In the genomic region with DNA sequence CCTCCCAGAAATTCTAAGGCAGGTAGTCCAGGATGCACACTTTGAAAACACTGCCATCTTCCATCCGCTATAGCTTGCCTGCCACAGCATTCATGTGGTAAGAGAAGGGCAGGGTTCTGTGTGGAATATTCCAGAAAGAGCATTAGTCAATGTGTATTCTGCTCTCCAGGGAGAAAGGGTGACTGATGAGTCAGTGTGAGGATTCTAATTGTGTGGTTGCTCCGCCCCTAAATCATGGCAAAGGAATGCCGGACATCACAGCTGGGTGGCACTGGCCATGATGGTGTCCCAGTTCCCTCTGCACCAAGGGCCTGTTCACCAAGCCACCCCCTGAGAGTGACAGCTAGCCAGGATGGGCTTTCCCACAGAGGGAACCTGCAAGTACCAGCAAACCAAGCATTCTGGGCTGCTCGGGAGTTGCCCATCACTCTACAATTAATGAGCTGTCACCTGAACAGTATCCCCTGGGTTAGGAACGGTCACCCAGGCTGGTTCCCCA, we compare ENCODE assay signal across 12 cellular contexts. TPM values are rescaled to one million over a fixed set of nuclear protein-coding genes. Genes with fewer than 3 reads are reported as not detected.
DNase-seq lines count a peak whose midpoint lies in the region; ATAC-seq and TF ChIP-seq lines count a peak whose summit lies in the region.
"Had no signal": no experiment of that assay in that cellular context is flagged by ENCODE, and none has a peak within 500 bp of the region (broad histone marks: within the 10 kb centered on the region; RNA-seq: fewer than 3 reads in every experiment).

No MANE protein-coding gene starts in this region.

- H3K79me1 ChIP-seq in mesendoderm (ENCODE audit: low read length) = no peaks in the 10 kb centered on the region

- no peak overlapping the region for H4K5ac ChIP-seq in mesendoderm (ENCODE audit: low read length)

- no peak overlapping the region for H2BK15ac ChIP-seq in mesendoderm (replicated peaks; ENCODE audit: low read depth)

- no peak for TF ChIP-seq POLR2A in gastroesophageal sphincter (IDR thresholded peaks at IDR 0.05)

- no CpG with 5 or more reads among the region's 5 CpGs for WGBS in mesendoderm (ENCODE audit: extremely low coverage, insufficient coverage, low lambda C conversion rate)
- WGBS in gastroesophageal sphincter (ENCODE audit: low coverage in 1 of 2), 2 donors = 65 to 88% methylated on average over 1 to 2 of the region's 5 CpGs

- H3K27me3 ChIP-seq in mesendoderm (ENCODE audit: insufficient read depth, low read length, poor library complexity) (no peaks in the 10 kb centered on the region), gastroesophageal sphincter (no peaks in the 10 kb centered on the region)
- no peaks in the 10 kb centered on the region for H3K27me3 ChIP-seq in effector memory CD4-positive, alpha-beta T cell (replicated peaks; ENCODE audit: control insufficient read depth, insufficient read depth, low read length, poor library complexity, severe bottlenecking)
- H3K27me3 ChIP-seq: adrenal gland had no signal

- no peak for TF ChIP-seq RAD21 in Ishikawa (IDR thresholded peaks at IDR 0.05; ENCODE audit: low read depth)

- no peak overlapping the region for H3K9ac ChIP-seq in mesendoderm (ENCODE audit: low read length)

- no peaks in the 10 kb centered on the region for H3K79me2 ChIP-seq in mesendoderm (ENCODE audit: control insufficient read depth, insufficient read depth, low read length)

- peak; percentile 69 for DNase-seq in AG20443 (ENCODE audit: low spot score)
- DNase-seq in coronary artery (ENCODE audit: low spot score) = peak; percentile 53
- DNase-seq in mesendoderm = peak; percentile 54
- DNase-seq in effector memory CD4-positive, alpha-beta T cell = no peak
- DNase-seq: CD8-positive, alpha-beta memory T cell; NCI-H82 had no signal

- ATAC-seq in GM21737 (IDR thresholded peaks at IDR 0.05; ENCODE audit: unreplicated experiment) (no peak), gastroesophageal sphincter (no peak), HG02973 (IDR thresholded peaks at IDR 0.05; ENCODE audit: unreplicated experiment) (no peak)
- ATAC-seq: natural killer cell treated with Interleukin-12 subunit alpha and Interleukin-12 subunit beta and Interleukin-15 and Interleukin-18, amount 100 ng/mL, for 72 hours had no signal

- H3K56ac ChIP-seq in mesendoderm (ENCODE audit: low read length) = no peak overlapping the region

- no peaks in the 10 kb centered on the region for H3K36me3 ChIP-seq in mesendoderm (ENCODE audit: control insufficient read depth, insufficient read depth, low read length)
- H3K36me3 ChIP-seq in gastroesophageal sphincter = peaks cover 0 to 99% of the 10 kb centered on the region in 2 donors
- H3K36me3 ChIP-seq in effector memory CD4-positive, alpha-beta T cell (ENCODE audit: control insufficient read depth, insufficient read depth, low read length) = peaks cover 92% of the 10 kb centered on the region

- H3K4me1 ChIP-seq in mesendoderm (ENCODE audit: control insufficient read depth, low read depth, low read length) (no peaks in the 10 kb centered on the region), gastroesophageal sphincter (peaks cover 0 to 24% (median 0%) of the 10 kb centered on the region in 3 donors)
- H3K4me1 ChIP-seq in effector memory CD4-positive, alpha-beta T cell (ENCODE audit: control insufficient read depth, insufficient read depth, low read length, poor library complexity, severe bottlenecking) = no peaks in the 10 kb centered on the region
- H3K4me1 ChIP-seq: adrenal gland had no signal

- H2BK120ac ChIP-seq in mesendoderm (ENCODE audit: low read depth, low read length) = no peak overlapping the region

- H3K4me3 ChIP-seq in coronary artery (no peak overlapping the region), mesendoderm (ENCODE audit: low read length) (no peak overlapping the region), gastroesophageal sphincter (no peak overlapping the region)
- H3K4me3 ChIP-seq in effector memory CD4-positive, alpha-beta T cell (ENCODE audit: insufficient read depth, low read depth, low read length, poor library complexity, severe bottlenecking) = no peak overlapping the region
- H3K4me3 ChIP-seq: adrenal gland had no signal

- TF ChIP-seq CTCF in coronary artery (IDR thresholded peaks at IDR 0.05) = no peak
- no peak for TF ChIP-seq CTCF in gastroesophageal sphincter (IDR thresholded peaks at IDR 0.05)

- H3K27ac ChIP-seq in coronary artery = peak overlapping the region in 1 of 2 donors; percentile 39
- H3K27ac ChIP-seq in mesendoderm (ENCODE audit: low read depth, low read length) = no peak overlapping the region
- H3K27ac ChIP-seq in gastroesophageal sphincter = no peak overlapping the region
- no peak overlapping the region for H3K27ac ChIP-seq in effector memory CD4-positive, alpha-beta T cell (ENCODE audit: insufficient read depth, low read length, poor library complexity, severe bottlenecking)
- H3K27ac ChIP-seq: adrenal gland had no signal

- H3K4me2 ChIP-seq in mesendoderm (ENCODE audit: low read length) = no peak overlapping the region

- no peak overlapping the region for H2AK5ac ChIP-seq in mesendoderm (ENCODE audit: low read length)

- no peaks in the 10 kb centered on the region for H3K9me3 ChIP-seq in gastroesophageal sphincter
- no peaks in the 10 kb centered on the region for H3K9me3 ChIP-seq in effector memory CD4-positive, alpha-beta T cell (ENCODE audit: control insufficient read depth, low read length)
- H3K9me3 ChIP-seq: adrenal gland had no signal

- peak; percentile 24; the same call in 1 of the 2 replicates for TF ChIP-seq EP300 in Ishikawa (IDR thresholded peaks at IDR 0.05; ENCODE audit: borderline replicate concordance)
- no peak for TF ChIP-seq EP300 in gastroesophageal sphincter (IDR thresholded peaks at IDR 0.05)

- H3K23ac ChIP-seq in mesendoderm (ENCODE audit: low read length) = no peak overlapping the region

- H3K4ac ChIP-seq in mesendoderm (ENCODE audit: low read depth, low read length) = no peak overlapping the region

- H4K8ac ChIP-seq in mesendoderm (ENCODE audit: low read depth, low read length) = no peak overlapping the region

- no peak overlapping the region for H3K18ac ChIP-seq in mesendoderm (ENCODE audit: low read length)

- no peak overlapping the region for H2BK5ac ChIP-seq in mesendoderm (ENCODE audit: low read length)

TF ChIP-seq in Ishikawa, 13 proteins besides CTCF, POLR2A, EP300 and RAD21:
- TF ChIP-seq EGR1 (IDR thresholded peaks at IDR 0.05) = no peak
- TF ChIP-seq, protein P1, sequence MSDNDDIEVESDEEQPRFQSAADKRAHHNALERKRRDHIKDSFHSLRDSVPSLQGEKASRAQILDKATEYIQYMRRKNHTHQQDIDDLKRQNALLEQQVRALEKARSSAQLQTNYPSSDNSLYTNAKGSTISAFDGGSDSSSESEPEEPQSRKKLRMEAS (IDR thresholded peaks at IDR 0.05) = 0 out of 2 replicates have a peak, but pooled peaks have one; percentile 39

RNA-seq across cellular contexts. Expression of a gene that starts 9.5 kb away (rescaled TPM):
- 15.8 TPM for polyA plus RNA-seq in mesendoderm (2013, experiment 1 of 2)
- 16.3 TPM for polyA plus RNA-seq in mesendoderm (2013, experiment 2 of 2)
- total RNA-seq in gastroesophageal sphincter = 100 to 1,000 TPM in 2 of 4 donors, 10 to 100 TPM in 2; 65.1 to 117 (median 97.1) TPM

RNA-seq across cellular contexts. Expression of a gene that starts 45.2 kb away (rescaled TPM):
- 3.6 TPM for polyA plus RNA-seq in mesendoderm (2013, experiment 1 of 2)
- polyA plus RNA-seq in mesendoderm (2013, experiment 2 of 2) = 3.3 TPM
- 10 to 100 TPM in 3 of 4 donors, 1 to 10 TPM in 1; 9.7 to 20.7 (median 11.6) TPM for total RNA-seq in gastroesophageal sphincter

RNA-seq across cellular contexts. Expression of a gene that starts 54.1 kb away (rescaled TPM):
- not detected for polyA plus RNA-seq in mesendoderm (2013, experiment 1 of 2)
- not detected for polyA plus RNA-seq in mesendoderm (2013, experiment 2 of 2)
- not detected for total RNA-seq in gastroesophageal sphincter
- total RNA-seq: adrenal gland; CD8-positive, alpha-beta memory T cell; natural killer cell treated with Interleukin-12 subunit alpha and Interleukin-12 subunit beta and Interleukin-15 and Interleukin-18, amount 100 ng/mL, for 72 hours had no signal
- polyA plus RNA-seq: adrenal gland; CD8-positive, alpha-beta memory T cell had no signal

Comparison
In these comparisons a context has a peak if more than half of its experiments do, and no peak if none do; other contexts are left out.
1. DNase-seq: peak in AG20443 (single experiment), coronary artery (single experiment) and mesendoderm (single experiment); none in effector memory CD4-positive, alpha-beta T cell (0 of 3).